ENCODE assay signal across 2 cellular contexts in genomic region chr2:188315750-188316149, GRCh38.
TF ChIP-seq lines count a peak whose summit lies in the region.

No MANE protein-coding gene starts in this region.

TF ChIP-seq in SK-N-SH, 30 proteins besides CTCF, POLR2A, EP300 and RAD21 (continued from another document):
- TF ChIP-seq SMC3 (IDR thresholded peaks at IDR 0.05; ENCODE audit: low read depth, low read length), result no peak
- no peak for TF ChIP-seq FOXJ3 (CRISPR knock-in tag; IDR thresholded peaks at IDR 0.05)
- TF ChIP-seq REST (IDR thresholded peaks at IDR 0.05; ENCODE audit: low read depth, low read length), result no peak
- TF ChIP-seq MXI1 (IDR thresholded peaks at IDR 0.05; ENCODE audit: low read depth, low read length), result no peak
- TF ChIP-seq USF1 (IDR thresholded peaks at IDR 0.05; ENCODE audit: borderline replicate concordance, low read depth), result no peak
- TF ChIP-seq RFX5 (IDR thresholded peaks at IDR 0.05; ENCODE audit: low read length), result no peak
- TF ChIP-seq RXRA (IDR thresholded peaks at IDR 0.05; ENCODE audit: borderline replicate concordance, low read depth), result no peak
- TF ChIP-seq MEF2A (IDR thresholded peaks at IDR 0.05; ENCODE audit: borderline replicate concordance, low read depth), result no peak
- no peak for TF ChIP-seq PBX3 (IDR thresholded peaks at IDR 0.05)
- TF ChIP-seq IRF3 (IDR thresholded peaks at IDR 0.05; ENCODE audit: low read depth, low read length), result no peak
- TF ChIP-seq GABPA (IDR thresholded peaks at IDR 0.05; ENCODE audit: low read depth), result no peak
- no peak for TF ChIP-seq MAX (IDR thresholded peaks at IDR 0.05; ENCODE audit: low read depth)
- TF ChIP-seq EZH2phosphoT487 (IDR thresholded peaks at IDR 0.05; ENCODE audit: borderline replicate concordance, low read depth), result no peak

TF ChIP-seq in SK-N-SH treated with all-trans-retinoic acid at 6 μM for 48 hours, 23 proteins besides CTCF, POLR2A, EP300 and RAD21 (continued from another document):
- no peak for TF ChIP-seq CSRNP3 (CRISPR knock-in tag; IDR thresholded peaks at IDR 0.05)
- TF ChIP-seq CREB5 (CRISPR knock-in tag; IDR thresholded peaks at IDR 0.05; ENCODE audit: low read depth), result no peak
- no peak for TF ChIP-seq CSDC2 (CRISPR knock-in tag; IDR thresholded peaks at IDR 0.05)
- TF ChIP-seq TOX (CRISPR knock-in tag; IDR thresholded peaks at IDR 0.05; ENCODE audit: borderline replicate concordance), result no peak
- no peak for TF ChIP-seq ZFP30 (CRISPR knock-in tag; IDR thresholded peaks at IDR 0.05)
- no peak for TF ChIP-seq ZNF8 (CRISPR knock-in tag; IDR thresholded peaks at IDR 0.05)
- no peak for TF ChIP-seq GLIS3 (CRISPR knock-in tag; IDR thresholded peaks at IDR 0.05)
- TF ChIP-seq BACH2 (CRISPR knock-in tag; IDR thresholded peaks at IDR 0.05; ENCODE audit: borderline replicate concordance), result no peak
- TF ChIP-seq SNAI2 (CRISPR knock-in tag; IDR thresholded peaks at IDR 0.05), result no peak
- no peak for TF ChIP-seq ZNF70 (CRISPR knock-in tag; IDR thresholded peaks at IDR 0.05)
- no peak for TF ChIP-seq RARB (CRISPR knock-in tag; IDR thresholded peaks at IDR 0.05)
- no peak for TF ChIP-seq ZC3H10 (CRISPR knock-in tag; IDR thresholded peaks at IDR 0.05)
- no peak for TF ChIP-seq ESRRG (CRISPR knock-in tag; IDR thresholded peaks at IDR 0.05)
- no peak for TF ChIP-seq PPARA (CRISPR knock-in tag; IDR thresholded peaks at IDR 0.05; ENCODE audit: borderline replicate concordance)
